9 cellular contexts compared by ENCODE assay signal in the genomic region with DNA sequence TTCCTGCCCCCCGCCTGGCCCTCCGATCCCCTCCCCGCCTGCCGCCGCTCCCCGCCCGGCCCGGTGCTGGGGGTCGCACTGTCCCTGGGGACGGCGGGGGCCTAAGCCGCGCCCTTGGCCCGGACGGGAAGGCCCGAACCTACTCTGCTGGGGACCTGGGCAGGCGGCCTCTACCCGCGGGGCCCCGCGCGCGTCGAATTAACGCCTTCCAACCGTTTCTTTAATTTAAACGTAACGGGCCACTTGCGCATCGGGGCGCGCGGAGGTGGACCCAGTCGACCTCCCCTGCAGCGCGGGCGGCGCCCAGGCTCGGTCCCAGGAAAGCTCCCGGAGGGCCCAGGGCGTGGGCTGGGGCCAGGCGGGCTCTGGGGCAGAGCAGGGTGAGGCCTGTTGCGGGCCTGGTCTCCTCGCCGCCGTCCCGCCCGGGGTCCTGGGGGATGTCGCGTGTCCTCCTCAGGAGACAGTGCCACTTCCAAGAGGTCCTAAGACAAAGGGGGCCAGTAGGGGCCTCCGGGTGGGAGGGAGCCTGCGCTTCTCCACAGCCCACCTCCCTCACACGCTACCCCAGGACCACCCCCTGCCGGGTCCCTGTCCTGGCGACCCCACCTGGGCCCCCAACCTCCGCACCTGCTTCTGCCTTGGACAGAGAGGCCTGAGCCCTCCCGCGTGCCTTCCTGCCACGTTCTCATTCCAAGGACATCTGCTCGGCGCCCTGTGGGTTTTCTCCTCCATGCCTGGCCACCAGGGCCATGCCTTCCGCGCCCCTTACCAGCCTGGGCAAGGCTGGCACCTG. TPM values are rescaled to one million over a fixed set of nuclear protein-coding genes. Genes with fewer than 3 reads are reported as not detected.
DNase-seq lines count a peak whose midpoint lies in the region; ATAC-seq and TF ChIP-seq lines count a peak whose summit lies in the region.
"Had no signal": no experiment of that assay in that cellular context is flagged by ENCODE, and none has a peak within 500 bp of the region (broad histone marks: within the 10 kb centered on the region; RNA-seq: fewer than 3 reads in every experiment).

No MANE protein-coding gene starts in this region.

- no peaks in the 10 kb centered on the region for H3K36me3 Mint-ChIP-seq in CD8-positive, alpha-beta T cell
- H3K36me3 Mint-ChIP-seq in CD14-positive monocyte = no peaks in the 10 kb centered on the region

- peaks cover 10% of the 10 kb centered on the region for H3K4me1 Mint-ChIP-seq in CD8-positive, alpha-beta T cell (ENCODE audit: low read depth)
- no peaks in the 10 kb centered on the region for H3K4me1 Mint-ChIP-seq in CD14-positive monocyte

- H3K27ac Mint-ChIP-seq in CD8-positive, alpha-beta T cell = no peak overlapping the region
- no peak overlapping the region for H3K27ac Mint-ChIP-seq in CD14-positive monocyte

- H3K27me3 ChIP-seq in CD8-positive, alpha-beta T cell (ENCODE audit: insufficient read depth, low read length) = peaks cover 31% of the 10 kb centered on the region
- H3K27me3 ChIP-seq in esophagus squamous epithelium = peaks cover 0 to 68% (median 12%) of the 10 kb centered on the region in 4 donors

- no peak overlapping the region for H3K4me3 ChIP-seq in CD8-positive, alpha-beta T cell (ENCODE audit: low read depth, low read length)
- peak overlapping the region; percentile 19 to 51 (median 36) for H3K4me3 ChIP-seq in esophagus squamous epithelium

- H3K4me3 Mint-ChIP-seq in CD8-positive, alpha-beta T cell = peak overlapping the region; percentile 47
- peak overlapping the region in 1 of 2 donors; percentile 63 for H3K4me3 Mint-ChIP-seq in CD14-positive monocyte

- POLR2A ChIA-PET in CD8-positive, alpha-beta T cell (lab: Charles Lee) = no interaction called here
- POLR2A ChIA-PET in HEK293T (lab: Yijun Ruan, JAX) = no interaction called here

- no peaks in the 10 kb centered on the region for H3K9me3 ChIP-seq in CD8-positive, alpha-beta T cell (ENCODE audit: low read length)
- H3K9me3 ChIP-seq in esophagus squamous epithelium = peaks cover 0 to 5% (median 0%) of the 10 kb centered on the region in 3 donors

- no peak overlapping the region for H3K27ac ChIP-seq in CD8-positive, alpha-beta T cell (ENCODE audit: low read depth, low read length)
- no peak overlapping the region for H3K27ac ChIP-seq in esophagus squamous epithelium

- peaks cover 44% of the 10 kb centered on the region for H3K27me3 Mint-ChIP-seq in CD8-positive, alpha-beta T cell (ENCODE audit: low read depth)
- H3K27me3 Mint-ChIP-seq in CD14-positive monocyte (ENCODE audit: low read depth in 3 of 3) = peaks cover 40 to 66% (median 47%) of the 10 kb centered on the region in 3 donors

- peaks cover 9% of the 10 kb centered on the region for H3K4me1 ChIP-seq in CD8-positive, alpha-beta T cell (ENCODE audit: insufficient read depth, low read length)
- peaks cover 15 to 27% (median 16%) of the 10 kb centered on the region in 3 donors for H3K4me1 ChIP-seq in esophagus squamous epithelium

- 34 to 76% methylated on average over 5 to 6 of the region's 63 CpGs for WGBS in esophagus squamous epithelium, 2 donors

- peaks cover 3% of the 10 kb centered on the region for H3K9me3 Mint-ChIP-seq in CD8-positive, alpha-beta T cell
- peaks cover 0 to 24% (median 9%) of the 10 kb centered on the region in 7 donors for H3K9me3 Mint-ChIP-seq in CD14-positive monocyte

- no peaks in the 10 kb centered on the region for H3K36me3 ChIP-seq in CD8-positive, alpha-beta T cell (ENCODE audit: insufficient read depth, low read length)
- H3K36me3 ChIP-seq in esophagus squamous epithelium = no peaks in the 10 kb centered on the region

- CTCF ChIA-PET in CD8-positive, alpha-beta T cell (lab: Charles Lee) = no interaction called here
- CTCF ChIA-PET in HEK293T (lab: Yijun Ruan, JAX) = no interaction called here

- no peak for DNase-seq in CD8-positive, alpha-beta T cell
- no peak for DNase-seq in esophagus squamous epithelium (lab: John Stamatoyannopoulos, UW)
- DNase-seq in posterior vena cava (ENCODE audit: low spot score) = peak; percentile 74
- DNase-seq in HEK293T (ENCODE audit: extremely low spot score) = no peak
- DNase-seq in CD14-positive monocyte (ENCODE audit: low spot score) = no peak
- no peak for DNase-seq in Kasumi-1 (lab: John Stamatoyannopoulos, UW)
- DNase-seq: Karpas-422 had no signal

- ATAC-seq in CD8-positive, alpha-beta T cell = peak; percentile 8
- ATAC-seq in HG03064 (IDR thresholded peaks at IDR 0.05; ENCODE audit: low read depth, unreplicated experiment) (peak; percentile 12), GM18519 (IDR thresholded peaks at IDR 0.05; ENCODE audit: low FRiP score, unreplicated experiment) (no peak)

- intact Hi-C loops in CD8-positive, alpha-beta T cell (cut with DNase I, micrococcal nuclease) = loop anchor here in 1 of 2 experiments (2.0 kb wide), 1 partner anchor 117 kb away; a partner anchor contains a TSS
- intact Hi-C loops in esophagus squamous epithelium (cut with DNase I) (no loop called here), posterior vena cava (cut with DNase I) (no loop called here), CD14-positive monocyte (cut with micrococcal nuclease) (no loop called here)

- TF ChIP-seq POLR2A in esophagus squamous epithelium (IDR thresholded peaks at IDR 0.05) = no peak

- no peak for TF ChIP-seq CTCF in CD8-positive, alpha-beta T cell (IDR thresholded peaks at IDR 0.05)
- TF ChIP-seq CTCF in esophagus squamous epithelium (IDR thresholded peaks at IDR 0.05) (no peak), CD14-positive monocyte (IDR thresholded peaks at IDR 0.05) (no peak)

TF ChIP-seq in HEK293T, 16 proteins besides CTCF, POLR2A, EP300 and RAD21:
- TF ChIP-seq BHLHE40 (IDR thresholded peaks at IDR 0.05; ENCODE audit: borderline replicate concordance) = no peak
- TF ChIP-seq, protein P1, sequence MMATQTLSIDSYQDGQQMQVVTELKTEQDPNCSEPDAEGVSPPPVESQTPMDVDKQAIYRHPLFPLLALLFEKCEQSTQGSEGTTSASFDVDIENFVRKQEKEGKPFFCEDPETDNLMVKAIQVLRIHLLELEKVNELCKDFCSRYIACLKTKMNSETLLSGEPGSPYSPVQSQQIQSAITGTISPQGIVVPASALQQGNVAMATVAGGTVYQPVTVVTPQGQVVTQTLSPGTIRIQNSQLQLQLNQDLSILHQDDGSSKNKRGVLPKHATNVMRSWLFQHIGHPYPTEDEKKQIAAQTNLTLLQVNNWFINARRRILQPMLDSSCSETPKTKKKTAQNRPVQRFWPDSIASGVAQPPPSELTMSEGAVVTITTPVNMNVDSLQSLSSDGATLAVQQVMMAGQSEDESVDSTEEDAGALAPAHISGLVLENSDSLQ (IDR thresholded peaks at IDR 0.05) = no peak
- TF ChIP-seq ZNF384 (IDR thresholded peaks at IDR 0.05) = no peak
- TF ChIP-seq LEF1 (IDR thresholded peaks at IDR 0.05; ENCODE audit: borderline replicate concordance) = no peak
- no peak for TF ChIP-seq ELF4 (IDR thresholded peaks at IDR 0.05)

RNA-seq across cellular contexts. Expression of a gene that starts 0.7 kb away (rescaled TPM):
- under 1 TPM; 0.14 to 0.22 TPM for total RNA-seq in CD8-positive, alpha-beta T cell
- total RNA-seq in esophagus squamous epithelium = 1 to 10 TPM in 2 of 4 donors, under 1 TPM in 2; 0.38 to 2.7 (median 1.0) TPM
- total RNA-seq in posterior vena cava = 1 to 10 TPM; 1.6 to 2.8 TPM
- under 1 TPM; 0.25 to 0.97 TPM for polyA plus RNA-seq in CD14-positive monocyte
